Comparison of ENCODE assay signal across 17 cellular contexts in the genomic region with DNA sequence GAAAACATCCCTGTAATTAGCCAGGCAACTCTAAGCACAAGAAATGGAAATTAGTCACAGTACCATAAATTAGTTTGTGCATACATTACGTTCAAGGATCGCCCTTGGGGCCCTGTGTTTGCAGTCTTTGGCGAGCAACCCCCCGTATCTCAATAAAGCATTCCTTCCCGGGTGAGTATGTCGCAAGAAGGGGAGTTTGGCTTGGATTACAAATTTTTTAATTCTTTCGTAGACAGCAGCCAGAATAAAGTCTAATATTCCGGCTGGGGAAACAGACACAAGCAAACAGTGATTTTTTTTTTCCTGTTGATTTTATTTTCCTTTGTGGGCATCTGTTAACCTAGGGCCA.
"Had no signal": no experiment of that assay in that cellular context is flagged by ENCODE, and none has a peak within 500 bp of the region (broad histone marks: within the 10 kb centered on the region; RNA-seq: fewer than 3 reads in every experiment).

No MANE protein-coding gene starts in this region.

- H3K36me3 Mint-ChIP-seq: naive thymus-derived CD4-positive, alpha-beta T cell had no signal

- H3K27ac Mint-ChIP-seq: activated naive CD4-positive, alpha-beta T cell treated with anti-CD3 and anti-CD28 coated beads for 36 hours; activated naive CD8-positive, alpha-beta T cell treated with anti-CD3 and anti-CD28 coated beads, Interleukin-2, amount 50 U/mL, for 24 hours; activated T-helper 17 cell treated with anti-CD3 and anti-CD28 coated beads, Interleukin-2, amount 50 U/mL, for 72 hours; naive thymus-derived CD4-positive, alpha-beta T cell; stimulated activated naive CD8-positive, alpha-beta T cell treated with anti-CD3 and anti-CD28 coated beads, Interleukin-15, Interleukin-2, amounts not matched to agents 100 ng/mL and 50 ng/mL, for 24 hours had no signal

- ATAC-seq: activated CD4-positive, CD25-positive, alpha-beta regulatory T cell treated with anti-CD3 and anti-CD28 coated beads, Interleukin-2, amount 50 U/mL, for 24 hours; activated naive CD8-positive, alpha-beta T cell treated with anti-CD3 and anti-CD28 coated beads, Interleukin-2, amount 50 U/mL, for 24 hours; activated T-helper 17 cell treated with anti-CD3 and anti-CD28 coated beads, Interleukin-2, amount 50 U/mL, for 72 hours; esophagus mucosa; mucosa of descending colon; naive thymus-derived CD4-positive, alpha-beta T cell had no signal

- H3K27ac ChIP-seq: prostate gland, sigmoid colon, spleen, thoracic aorta had no signal

- H3K36me3 ChIP-seq: prostate gland, sigmoid colon, spleen, thoracic aorta had no signal

- H3K4me3 ChIP-seq: mucosa of descending colon, prostate gland, sigmoid colon, spleen, thoracic aorta had no signal

- H3K9me3 Mint-ChIP-seq: activated naive CD4-positive, alpha-beta T cell treated with anti-CD3 and anti-CD28 coated beads for 36 hours; activated naive CD8-positive, alpha-beta T cell treated with anti-CD3 and anti-CD28 coated beads, Interleukin-2, amount 50 U/mL, for 24 hours; activated T-helper 17 cell treated with anti-CD3 and anti-CD28 coated beads, Interleukin-2, amount 50 U/mL, for 72 hours; naive thymus-derived CD4-positive, alpha-beta T cell; stimulated activated naive CD8-positive, alpha-beta T cell treated with anti-CD3 and anti-CD28 coated beads, Interleukin-15, Interleukin-2, amounts not matched to agents 100 ng/mL and 50 ng/mL, for 24 hours had no signal

- H3K4me1 Mint-ChIP-seq: activated naive CD8-positive, alpha-beta T cell treated with anti-CD3 and anti-CD28 coated beads, Interleukin-2, amount 50 U/mL, for 24 hours; activated T-helper 17 cell treated with anti-CD3 and anti-CD28 coated beads, Interleukin-2, amount 50 U/mL, for 72 hours had no signal

- H3K4me3 Mint-ChIP-seq: activated naive CD4-positive, alpha-beta T cell treated with anti-CD3 and anti-CD28 coated beads for 36 hours; activated naive CD8-positive, alpha-beta T cell treated with anti-CD3 and anti-CD28 coated beads, Interleukin-2, amount 50 U/mL, for 24 hours; activated T-helper 17 cell treated with anti-CD3 and anti-CD28 coated beads, Interleukin-2, amount 50 U/mL, for 72 hours; naive thymus-derived CD4-positive, alpha-beta T cell; stimulated activated naive CD8-positive, alpha-beta T cell treated with anti-CD3 and anti-CD28 coated beads, Interleukin-15, Interleukin-2, amounts not matched to agents 100 ng/mL and 50 ng/mL, for 24 hours had no signal

- DNase-seq: activated naive CD4-positive, alpha-beta T cell treated with anti-CD3 and anti-CD28 coated beads for 36 hours; activated naive CD8-positive, alpha-beta T cell treated with anti-CD3 and anti-CD28 coated beads, Interleukin-2, amount 50 U/mL, for 24 hours; activated T-cell treated with anti-CD3 and anti-CD28 coated beads for 4 hours; caudate nucleus; foreskin fibroblast; glutamatergic neuron; mammary epithelial cell; mucosa of descending colon; naive thymus-derived CD4-positive, alpha-beta T cell; sigmoid colon; spleen had no signal

- H3K9me3 ChIP-seq: mucosa of descending colon, prostate gland, sigmoid colon, spleen, thoracic aorta had no signal

- H3K4me1 ChIP-seq: prostate gland, sigmoid colon, spleen had no signal
